Comparison of ENCODE assay signal across 10 cellular contexts in genomic region chr11:123308077-123308476, GRCh38.
DNase-seq lines count a peak whose midpoint lies in the region; ATAC-seq and TF ChIP-seq lines count a peak whose summit lies in the region.
"Had no signal": no experiment of that assay in that cellular context is flagged by ENCODE, and none has a peak within 500 bp of the region (broad histone marks: within the 10 kb centered on the region; RNA-seq: fewer than 3 reads in every experiment).

No MANE protein-coding gene starts in this region.

- POLR2A ChIA-PET in BJ (lab: Charles Lee), result no interaction called here
- POLR2A ChIA-PET in OCI-LY7 (lab: Charles Lee), result interaction anchor here (0.6 to 1.0 kb wide), 3 partner anchors 9 to 60 kb away, joined by 3 read pairs; no protein-coding TSS in a partner anchor

- H3K36me3 ChIP-seq in BJ (ENCODE audit: control insufficient read depth, insufficient read depth, low read length), result no peaks in the 10 kb centered on the region
- no peaks in the 10 kb centered on the region for H3K36me3 ChIP-seq in MM.1S (replicated peaks; ENCODE audit: insufficient read depth, low read length)
- H3K36me3 ChIP-seq in OCI-LY7 (ENCODE audit: insufficient read depth, low read length), result no peaks in the 10 kb centered on the region
- H3K36me3 ChIP-seq in left ventricle myocardium inferior, result no peaks in the 10 kb centered on the region

- BruUV-seq in OCI-LY7 (replicated peaks; lab: Mats Ljungman, UMichigan), result no TSS peak

- H3K4me1 ChIP-seq in MM.1S (ENCODE audit: low read length), result peaks cover 25% of the 10 kb centered on the region
- H3K4me1 ChIP-seq in OCI-LY7 (ENCODE audit: insufficient read depth, low read length, poor library complexity, severe bottlenecking), result peaks cover 50% of the 10 kb centered on the region
- peaks cover 54% of the 10 kb centered on the region for H3K4me1 ChIP-seq in left ventricle myocardium inferior

- H2AFZ ChIP-seq in MM.1S (ENCODE audit: low read length), result peak overlapping the region; percentile 21; the same call in 1 of the 2 replicates
- peak overlapping the region; percentile 56; the same call in 1 of the 2 replicates for H2AFZ ChIP-seq in OCI-LY7 (ENCODE audit: low read length)

- 0 out of 2 replicates have a peak, but pooled peaks cover 5% of the 10 kb centered on the region for H3F3A ChIP-seq in MM.1S (ENCODE audit: insufficient read depth, low read length)

- H3K9me3 ChIP-seq in MM.1S (replicated peaks; ENCODE audit: insufficient read depth, low read length) (no peaks in the 10 kb centered on the region), OCI-LY7 (ENCODE audit: low read length) (no peaks in the 10 kb centered on the region), left ventricle myocardium inferior (replicated peaks) (no peaks in the 10 kb centered on the region)

- H3K9ac ChIP-seq in MM.1S (ENCODE audit: low read length), result no peak overlapping the region

- ATAC-seq in GM21423 (IDR thresholded peaks at IDR 0.05; ENCODE audit: unreplicated experiment) (no peak), GM19397 (IDR thresholded peaks at IDR 0.05; ENCODE audit: unreplicated experiment) (no peak)

- H3K27ac ChIP-seq in MM.1S (ENCODE audit: low read length) (no peak overlapping the region), OCI-LY7 (ENCODE audit: low read depth, low read length, poor library complexity, severe bottlenecking) (no peak overlapping the region), left ventricle myocardium inferior (replicated peaks) (peak overlapping the region; percentile 87)

- H3K27me3 ChIP-seq in BJ (ENCODE audit: control insufficient read depth, insufficient read depth, low read length) (peaks cover 5% of the 10 kb centered on the region; the same call in 1 of the 2 replicates), MM.1S (replicated peaks; ENCODE audit: insufficient read depth, low read length) (no peaks in the 10 kb centered on the region), left ventricle myocardium inferior (ENCODE audit: low read depth) (peaks cover 29% of the 10 kb centered on the region)

- H4K20me1 ChIP-seq in MM.1S (ENCODE audit: insufficient read depth, low read length) (no peaks in the 10 kb centered on the region), OCI-LY7 (ENCODE audit: insufficient read depth, low read length) (no peaks in the 10 kb centered on the region)

- DNase-seq in BJ (ENCODE audit: low read depth), result peak; percentile 76
- peak; percentile 74 for DNase-seq in MM.1S
- no peak for DNase-seq in OCI-LY7 (ENCODE audit: low spot score)
- DNase-seq in left ventricle myocardium inferior, result no peak
- no peak for DNase-seq in GM19238 (ENCODE audit: insufficient read length, low spot score)
- no peak for DNase-seq in OCI-M1 (lab: John Stamatoyannopoulos, UW)
- DNase-seq: NCI-H226; stimulated activated naive CD4-positive, alpha-beta T cell treated with Interleukin-2 at 50 U/mL for 16 hours had no signal

- H3K79me2 ChIP-seq in MM.1S (ENCODE audit: low read length) (no peaks in the 10 kb centered on the region), OCI-LY7 (ENCODE audit: insufficient read depth, low read depth, low read length) (no peaks in the 10 kb centered on the region)

- intact Hi-C loops in OCI-LY7 (cut with micrococcal nuclease; ENCODE audit: unreplicated experiment), result no loop called here
- intact Hi-C loops in left ventricle myocardium inferior (cut with micrococcal nuclease), result no loop called here

- H3K9me2 ChIP-seq in MM.1S (replicated peaks; ENCODE audit: insufficient read depth, low read length) (no peaks in the 10 kb centered on the region), OCI-LY7 (ENCODE audit: insufficient read depth, low read length) (no peaks in the 10 kb centered on the region)

- H3K4me2 ChIP-seq in MM.1S (ENCODE audit: low read depth, low read length), result peak overlapping the region; percentile 58
- peak overlapping the region; percentile 34 for H3K4me2 ChIP-seq in OCI-LY7 (ENCODE audit: low read length)

- CTCF ChIA-PET in BJ (lab: Yijun Ruan, JAX), result interaction anchor here (0.8 to 2.8 kb wide), 7 partner anchors 9 to 197 kb away, joined by 3 to 12 read pairs (median 4); no protein-coding TSS in a partner anchor
- CTCF ChIA-PET in OCI-LY7 (lab: Charles Lee; ENCODE audit: unreplicated experiment), result no interaction called here

- TF ChIP-seq CTCF in BJ (IDR thresholded peaks at IDR 0.05; ENCODE audit: insufficient read depth, low read depth, low read length), result no peak
- TF ChIP-seq CTCF in MM.1S (IDR thresholded peaks at IDR 0.05; ENCODE audit: low read length), result no peak
- TF ChIP-seq CTCF in OCI-LY7 (conservative IDR thresholded peaks at IDR 0.05; ENCODE audit: low read length), result no peak
- TF ChIP-seq CTCF in left ventricle myocardium inferior (IDR thresholded peaks at IDR 0.05; ENCODE audit: borderline replicate concordance), result no peak

- no peak overlapping the region for H3K4me3 ChIP-seq in BJ (ENCODE audit: low read depth, low read length)
- H3K4me3 ChIP-seq in MM.1S (ENCODE audit: low read length), result peak overlapping the region; percentile 9; the same call in 1 of the 2 replicates
- no peak overlapping the region for H3K4me3 ChIP-seq in OCI-LY7 (ENCODE audit: low read depth, low read length, poor library complexity, severe bottlenecking)
- peak overlapping the region; percentile 22 for H3K4me3 ChIP-seq in left ventricle myocardium inferior

Comparison
In these comparisons a context has a peak if more than half of its experiments do, and no peak if none do; other contexts are left out.
1. DNase-seq: peak in BJ (single experiment) and MM.1S (single experiment); none in OCI-LY7 (single experiment), left ventricle myocardium inferior (single experiment), GM19238 (single experiment) and OCI-M1 (single experiment).
2. H3K4me3 ChIP-seq: peak in MM.1S (single experiment) and left ventricle myocardium inferior (single experiment); none in BJ (single experiment) and OCI-LY7 (single experiment).